Comparison of ENCODE assay signal across 1 cellular context in genomic region chr14:104581521-104581920, GRCh38.
TF ChIP-seq lines count a peak whose summit lies in the region.

No MANE protein-coding gene starts in this region.

TF ChIP-seq in IMR-90, 13 proteins besides CTCF, POLR2A, EP300 and RAD21 (continued from another document):
- TF ChIP-seq ELK1 (IDR thresholded peaks at IDR 0.05; ENCODE audit: borderline replicate concordance, low read depth, low read length) (no peak), MAZ (IDR thresholded peaks at IDR 0.05; ENCODE audit: borderline replicate concordance, low read depth, low read length) (no peak), USF2 (IDR thresholded peaks at IDR 0.05; ENCODE audit: low read depth, low read length) (no peak), RFX5 (IDR thresholded peaks at IDR 0.05; ENCODE audit: low read depth, low read length) (no peak), FOS (IDR thresholded peaks at IDR 0.05; ENCODE audit: low read depth, low read length) (no peak), RCOR1 (IDR thresholded peaks at IDR 0.05; ENCODE audit: insufficient replicate concordance, low read length) (no peak), MAFK (IDR thresholded peaks at IDR 0.05; ENCODE audit: low read depth, low read length) (no peak), CHD1 (IDR thresholded peaks at IDR 0.05; ENCODE audit: low read depth, low read length) (no peak), MXI1 (IDR thresholded peaks at IDR 0.05; ENCODE audit: borderline replicate concordance, low read depth, low read length) (no peak)
